9 cellular contexts compared by ENCODE assay signal in the genomic region with DNA sequence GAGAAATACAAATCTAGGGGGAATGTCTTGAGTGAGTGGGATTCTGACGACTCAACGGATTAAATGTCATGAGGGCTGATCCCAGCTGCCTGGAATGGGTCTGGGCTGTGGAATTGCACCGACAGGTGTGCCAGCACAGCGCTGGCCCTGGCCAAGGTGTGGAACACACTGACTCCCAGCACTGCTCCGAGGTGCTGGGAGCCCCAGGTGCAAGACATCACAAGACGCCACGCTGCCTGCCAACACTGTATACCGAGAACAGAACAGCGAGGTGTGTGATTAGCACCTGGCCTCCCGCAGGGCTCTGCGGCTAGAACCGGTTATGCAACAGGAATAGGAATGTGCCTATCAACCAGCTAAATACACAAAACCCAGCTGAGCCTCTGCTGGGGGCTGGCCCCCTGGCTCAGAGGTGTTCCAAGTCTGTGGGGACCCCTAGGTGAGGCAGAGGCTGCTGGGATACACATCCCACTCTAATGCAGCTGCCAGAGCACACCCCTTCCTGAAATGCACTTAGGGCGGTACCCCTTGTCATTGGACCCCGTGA. TPM values are rescaled to one million over a fixed set of nuclear protein-coding genes. Genes with fewer than 3 reads are reported as not detected.
DNase-seq lines count a peak whose midpoint lies in the region; ATAC-seq, FAIRE-seq and TF ChIP-seq lines count a peak whose summit lies in the region.
"Had no signal": no experiment of that assay in that cellular context is flagged by ENCODE, and none has a peak within 500 bp of the region (broad histone marks: within the 10 kb centered on the region; RNA-seq: fewer than 3 reads in every experiment).

No MANE protein-coding gene starts in this region.

- FAIRE-seq in HepG2 (lab: Jason Lieb, UNC) = peak; percentile 97

- H3K4me1 ChIP-seq in RWPE2 (ENCODE audit: insufficient read depth, poor library complexity, severe bottlenecking) = peaks cover 6% of the 10 kb centered on the region
- peaks cover 35% of the 10 kb centered on the region for H3K4me1 ChIP-seq in HepG2 (ENCODE audit: insufficient read depth, low read length)

- BruUV-seq in HepG2 (replicated peaks; lab: Mats Ljungman, UMichigan) = no TSS peak

- H4K20me1 ChIP-seq in HepG2 (ENCODE audit: insufficient read depth, low read length) = no peaks in the 10 kb centered on the region

- in situ Hi-C loops in HepG2 (cut with HindIII; ENCODE audit: extremely low pct_ligation_motif_present, low pct_unique_long_range_greater_than_20kb) = no loop called here

- DNase-seq in NCI-H1048 (lab: John Stamatoyannopoulos, UW) (peak; percentile 38), RWPE2 (ENCODE audit: low spot score) (peak; percentile 73), HepG2 (ENCODE audit: low spot score) (peak; percentile 64), foreskin melanocyte (no peak)
- no peak for DNase-seq in activated CD8-positive, alpha-beta memory T cell treated with anti-CD3 and anti-CD28 coated beads, Interleukin-2, amount 50 U/mL, for 48 hours
- no peak for DNase-seq in activated CD4-positive, CD25-positive, alpha-beta regulatory T cell treated with anti-CD3 and anti-CD28 coated beads, Interleukin-2, amount 50 U/mL, for 72 hours

- no peaks in the 10 kb centered on the region for H3K9me3 ChIP-seq in RWPE2 (ENCODE audit: severe bottlenecking)
- H3K9me3 ChIP-seq in HepG2 (ENCODE audit: low read length) = no peaks in the 10 kb centered on the region
- H3K9me3 ChIP-seq: gastroesophageal sphincter had no signal

- intact Hi-C loops in HepG2 (cut with micrococcal nuclease; ENCODE audit: unreplicated experiment) = loop anchor here (5.0 kb wide), 1 partner anchor 40 kb away; a partner anchor contains a TSS

- TF ChIP-seq RAD21 in HepG2 (CRISPR knock-in tag; IDR thresholded peaks at IDR 0.05) = no peak; the same call in 1 of the 2 replicates

- WGBS in HepG2 (ENCODE audit: low lambda C conversion rate) = 31% methylated on average over 9 of the region's 14 CpGs

- peak; percentile 90 for ATAC-seq in RWPE2 (ENCODE audit: low read depth)
- ATAC-seq in HepG2 = peak; percentile 78
- ATAC-seq in GM19023 (IDR thresholded peaks at IDR 0.05; ENCODE audit: unreplicated experiment) = no peak
- ATAC-seq: gastroesophageal sphincter had no signal

- no peak for TF ChIP-seq POLR2A in HepG2 (IDR thresholded peaks at IDR 0.05; ENCODE audit: insufficient read depth in 1 of 2, low read depth in 2 of 2, low read length in 2 of 2)

- POLR2A ChIA-PET in HepG2 (lab: Yijun Ruan, JAX) = interaction anchor here (1.3 to 1.5 kb wide), 2 partner anchors 15 to 40 kb away, joined by 4 to 10 read pairs; a partner anchor contains a TSS

- TF ChIP-seq EP300 in HepG2 (IDR thresholded peaks at IDR 0.05; ENCODE audit: low read depth in 2 of 2, low read length in 2 of 2) (peak in 1 of 2 experiments; percentile 55; a peak in 1 of 4 replicates), HepG2 (CRISPR knock-in tag; IDR thresholded peaks at IDR 0.05; ENCODE audit: borderline replicate concordance) (no peak; the same call in 1 of the 2 replicates)

- H3K36me3 ChIP-seq in RWPE2 (ENCODE audit: low read depth) (no peaks in the 10 kb centered on the region), HepG2 (replicated peaks in 1 of 2; ENCODE audit: control insufficient read depth in 1 of 2, insufficient read depth in 2 of 2, low read length in 2 of 2) (no peaks in the 10 kb centered on the region; a peak in 1 of 5 replicates)

- peak overlapping the region; percentile 91 for H3K27ac ChIP-seq in C4-2B
- no peak overlapping the region for H3K27ac ChIP-seq in RWPE2 (ENCODE audit: poor library complexity, severe bottlenecking)
- H3K27ac ChIP-seq in HepG2 (ENCODE audit: extremely low read length, insufficient read depth, low read length) = no peak overlapping the region
- H3K27ac ChIP-seq: gastroesophageal sphincter had no signal

- no peak overlapping the region for H3K9ac ChIP-seq in HepG2 (ENCODE audit: insufficient read depth, low read depth, low read length)

- no peak overlapping the region for H2AFZ ChIP-seq in HepG2 (ENCODE audit: low read length)

- peak overlapping the region; percentile 15 for H3K4me2 ChIP-seq in HepG2 (ENCODE audit: low read depth, low read length)

- CTCF ChIA-PET in HepG2 (lab: Yijun Ruan, JAX; ENCODE audit: low intra/inter-chr PET ratio, low total read pairs) = no interaction called here

- no peaks in the 10 kb centered on the region for H3K27me3 ChIP-seq in RWPE2 (ENCODE audit: insufficient read depth, poor library complexity, severe bottlenecking)
- H3K27me3 ChIP-seq in HepG2 (ENCODE audit: control insufficient read depth in 1 of 2, insufficient read depth in 2 of 2, low read length in 2 of 2) = no peaks in the 10 kb centered on the region
- H3K27me3 ChIP-seq: gastroesophageal sphincter had no signal

- H3K79me2 ChIP-seq in HepG2 (ENCODE audit: insufficient read depth, low read length) = no peaks in the 10 kb centered on the region

- TF ChIP-seq CTCF in C4-2B (conservative IDR thresholded peaks at IDR 0.05) (no peak), RWPE2 (IDR thresholded peaks at IDR 0.05; ENCODE audit: poor library complexity, severe bottlenecking) (no peak), HepG2 (CRISPR knock-in tag; IDR thresholded peaks at IDR 0.05) (no peak)

- H3K4me3 ChIP-seq in RWPE2 (ENCODE audit: severe bottlenecking) (no peak overlapping the region), HepG2 (replicated peaks in 1 of 3; ENCODE audit: insufficient read depth in 1 of 3, low read depth in 2 of 3, low read length in 3 of 3) (no peak overlapping the region; a peak in 1 of 6 replicates)
- H3K4me3 ChIP-seq: gastroesophageal sphincter had no signal

TF ChIP-seq in HepG2, 621 proteins besides CTCF, POLR2A, EP300 and RAD21 (continues in another document):
- TF ChIP-seq, protein P1, sequence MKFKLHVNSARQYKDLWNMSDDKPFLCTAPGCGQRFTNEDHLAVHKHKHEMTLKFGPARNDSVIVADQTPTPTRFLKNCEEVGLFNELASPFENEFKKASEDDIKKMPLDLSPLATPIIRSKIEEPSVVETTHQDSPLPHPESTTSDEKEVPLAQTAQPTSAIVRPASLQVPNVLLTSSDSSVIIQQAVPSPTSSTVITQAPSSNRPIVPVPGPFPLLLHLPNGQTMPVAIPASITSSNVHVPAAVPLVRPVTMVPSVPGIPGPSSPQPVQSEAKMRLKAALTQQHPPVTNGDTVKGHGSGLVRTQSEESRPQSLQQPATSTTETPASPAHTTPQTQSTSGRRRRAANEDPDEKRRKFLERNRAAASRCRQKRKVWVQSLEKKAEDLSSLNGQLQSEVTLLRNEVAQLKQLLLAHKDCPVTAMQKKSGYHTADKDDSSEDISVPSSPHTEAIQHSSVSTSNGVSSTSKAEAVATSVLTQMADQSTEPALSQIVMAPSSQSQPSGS (CRISPR knock-in tag; IDR thresholded peaks at IDR 0.05) = no peak
- no peak for TF ChIP-seq REL (CRISPR knock-in tag; conservative IDR thresholded peaks at IDR 0.05)
- no peak for TF ChIP-seq TCF7L2 (IDR thresholded peaks at IDR 0.05; ENCODE audit: low read depth, low read length)
- TF ChIP-seq ZNF678 (CRISPR knock-in tag; IDR thresholded peaks at IDR 0.05) = no peak

RNA-seq across cellular contexts. Expression of a gene that starts 24.8 kb away (rescaled TPM):
- total RNA-seq in HepG2 (2016; rRNA removed; fragmentation: Illumina TruSeq; extraction: Trizol) = 96.9 and 214 TPM in 2 replicates
- total RNA-seq in HepG2 (2016; cell fraction: cytosol; rRNA removed; fragmentation: Illumina TruSeq; extraction: Trizol; ENCODE audit: low read depth) = 20.1 and 22.7 TPM in 2 replicates
- total RNA-seq in HepG2 (2016; cell fraction: insoluble cytoplasmic fraction; rRNA removed; fragmentation: Illumina TruSeq; extraction: Trizol) = 98.2 and 226 TPM in 2 replicates
- total RNA-seq in HepG2 (2016; cell fraction: membrane; rRNA removed; fragmentation: Illumina TruSeq; extraction: Trizol) = 41.7 and 44.7 TPM in 2 replicates
- 175 and 197 TPM in 2 replicates for total RNA-seq in HepG2 (2016; cell fraction: nucleus; rRNA removed; fragmentation: Illumina TruSeq; extraction: Trizol)
- polyA plus RNA-seq in HepG2 (2011; rRNA removed) = 168 and 177 TPM in 2 replicates
- polyA plus RNA-seq in HepG2 (2011; cell fraction: cytosol; rRNA removed) = 161 and 178 TPM in 2 replicates
- 60.9 and 87.7 TPM in 2 replicates for polyA plus RNA-seq in HepG2 (2011; cell fraction: nucleus; rRNA removed)
- polyA plus RNA-seq in HepG2 (2012) = 152 and 183 TPM in 2 replicates
- 19.3 and 19.6 TPM in 2 replicates for polyA plus RNA-seq in HepG2 (2016; cell fraction: cytosol; fragmentation: Illumina TruSeq; extraction: Trizol; ENCODE audit: low read depth)
- polyA plus RNA-seq in HepG2 (2016; cell fraction: insoluble cytoplasmic fraction; fragmentation: Illumina TruSeq; extraction: Trizol; ENCODE audit: low read depth) = 91.9 and 93.0 TPM in 2 replicates
- 31.8 and 32.4 TPM in 2 replicates for polyA plus RNA-seq in HepG2 (2016; cell fraction: membrane; fragmentation: Illumina TruSeq; extraction: Trizol; ENCODE audit: low read depth)
- 261 and 268 TPM in 2 replicates for polyA plus RNA-seq in HepG2 (2016; cell fraction: nucleus; fragmentation: Illumina TruSeq; extraction: Trizol; ENCODE audit: insufficient read depth, low read depth)
- 27.2 and 96.2 TPM in 2 replicates for polyA minus RNA-seq in HepG2 (2011; rRNA and poly(A)+ RNA removed; ENCODE audit: low replicate concordance)
- polyA minus RNA-seq in HepG2 (2011; cell fraction: cytosol; rRNA and poly(A)+ RNA removed) = 41.4 and 51.0 TPM in 2 replicates
- polyA minus RNA-seq in HepG2 (2011; cell fraction: nucleus; rRNA and poly(A)+ RNA removed) = 33.6 and 47.4 TPM in 2 replicates

RNA-seq across cellular contexts. Expression of a gene that starts 40.6 kb away (rescaled TPM):
- total RNA-seq in HepG2 (2016; rRNA removed; fragmentation: Illumina TruSeq; extraction: Trizol) = 38.2 and 41.6 TPM in 2 replicates
- total RNA-seq in HepG2 (2016; cell fraction: cytosol; rRNA removed; fragmentation: Illumina TruSeq; extraction: Trizol; ENCODE audit: low read depth) = 8.4 and 9.3 TPM in 2 replicates
- total RNA-seq in HepG2 (2016; cell fraction: insoluble cytoplasmic fraction; rRNA removed; fragmentation: Illumina TruSeq; extraction: Trizol) = 34.8 and 43.4 TPM in 2 replicates
- total RNA-seq in HepG2 (2016; cell fraction: membrane; rRNA removed; fragmentation: Illumina TruSeq; extraction: Trizol) = 13.0 and 13.5 TPM in 2 replicates
- total RNA-seq in HepG2 (2016; cell fraction: nucleus; rRNA removed; fragmentation: Illumina TruSeq; extraction: Trizol) = 42.3 and 48.2 TPM in 2 replicates
- polyA plus RNA-seq in HepG2 (2011; rRNA removed) = 15.2 and 23.3 TPM in 2 replicates
- 16.5 and 17.1 TPM in 2 replicates for polyA plus RNA-seq in HepG2 (2011; cell fraction: cytosol; rRNA removed)
- 43.9 and 56.8 TPM in 2 replicates for polyA plus RNA-seq in HepG2 (2011; cell fraction: nucleus; rRNA removed)
- 4.3 and 9.3 TPM in 2 replicates for polyA plus RNA-seq in HepG2 (2012)
- polyA plus RNA-seq in HepG2 (2016; cell fraction: cytosol; fragmentation: Illumina TruSeq; extraction: Trizol; ENCODE audit: low read depth) = 3.2 and 3.4 TPM in 2 replicates
- 47.8 and 50.2 TPM in 2 replicates for polyA plus RNA-seq in HepG2 (2016; cell fraction: insoluble cytoplasmic fraction; fragmentation: Illumina TruSeq; extraction: Trizol; ENCODE audit: low read depth)
- 9.9 TPM in 2 replicates for polyA plus RNA-seq in HepG2 (2016; cell fraction: membrane; fragmentation: Illumina TruSeq; extraction: Trizol; ENCODE audit: low read depth)
- 98.7 and 99.6 TPM in 2 replicates for polyA plus RNA-seq in HepG2 (2016; cell fraction: nucleus; fragmentation: Illumina TruSeq; extraction: Trizol; ENCODE audit: insufficient read depth, low read depth)
- polyA minus RNA-seq in HepG2 (2011; rRNA and poly(A)+ RNA removed; ENCODE audit: low replicate concordance) = 0.07 and 45.1 TPM in 2 replicates
- polyA minus RNA-seq in HepG2 (2011; cell fraction: cytosol; rRNA and poly(A)+ RNA removed) = 11.7 and 16.0 TPM in 2 replicates
- polyA minus RNA-seq in HepG2 (2011; cell fraction: nucleus; rRNA and poly(A)+ RNA removed) = 13.9 and 19.8 TPM in 2 replicates

Comparison
In these comparisons a context has a peak if more than half of its experiments do, and no peak if none do; other contexts are left out.
1. DNase-seq: peak in NCI-H1048 (single experiment), RWPE2 (single experiment) and HepG2 (single experiment); none in activated CD8-positive, alpha-beta memory T cell treated with anti-CD3 and anti-CD28 coated beads, Interleukin-2, amount 50 U/mL, for 48 hours (single experiment), activated CD4-positive, CD25-positive, alpha-beta regulatory T cell treated with anti-CD3 and anti-CD28 coated beads, Interleukin-2, amount 50 U/mL, for 72 hours (single experiment) and foreskin melanocyte (single experiment).